Comparison of ENCODE assay signal across 1 cellular context in the genomic region with DNA sequence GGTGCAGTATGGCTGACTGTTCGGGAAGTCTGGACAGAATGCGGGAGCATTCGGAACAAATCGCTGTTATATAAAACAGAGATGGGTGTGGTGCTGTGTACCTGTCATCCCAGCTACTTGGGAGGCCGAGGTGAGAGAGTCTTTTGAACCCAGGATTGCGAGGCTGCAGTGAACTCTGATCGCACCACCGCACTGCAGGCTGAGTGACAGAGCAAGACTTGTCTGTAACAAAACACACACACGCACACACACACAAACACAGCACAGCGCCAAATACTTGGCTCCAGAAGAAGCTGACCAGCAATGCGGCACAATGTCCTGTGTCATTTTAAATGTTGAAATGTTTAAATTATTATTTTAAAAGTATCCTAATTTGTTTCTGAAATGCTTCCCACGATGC.
TF ChIP-seq lines count a peak whose summit lies in the region.

No MANE protein-coding gene starts in this region.

TF ChIP-seq in H1, 55 proteins besides CTCF, POLR2A, EP300 and RAD21:
- TF ChIP-seq YY1 (IDR thresholded peaks at IDR 0.05; ENCODE audit: low read depth, low read length) (no peak), MAX (IDR thresholded peaks at IDR 0.05) (no peak), KDM5A (IDR thresholded peaks at IDR 0.05; ENCODE audit: low read length) (no peak), MAFK (IDR thresholded peaks at IDR 0.05; ENCODE audit: low read depth, low read length) (no peak), TEAD4 (IDR thresholded peaks at IDR 0.05; ENCODE audit: low read depth, low read length) (no peak), BACH1 (IDR thresholded peaks at IDR 0.05; ENCODE audit: low read length) (no peak), TBP (IDR thresholded peaks at IDR 0.05; ENCODE audit: low read depth, low read length) (no peak)
